In the genomic region with DNA sequence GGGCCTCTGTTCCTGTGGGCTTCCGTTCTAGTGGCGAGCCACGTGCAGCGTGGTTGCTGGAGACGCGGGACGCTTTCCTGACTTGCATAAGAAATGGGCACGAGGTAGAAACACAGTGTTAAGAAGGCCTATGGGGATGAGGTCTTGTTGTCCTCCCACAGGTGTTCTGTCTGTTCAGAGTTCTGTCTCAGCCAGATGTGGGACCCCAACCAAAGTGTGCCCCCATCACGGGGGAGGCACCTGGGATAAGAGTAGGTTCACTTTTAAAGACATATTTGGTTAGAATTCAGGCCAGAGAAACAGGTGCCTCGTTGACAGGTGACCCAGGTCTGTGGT, we compare ENCODE assay signal across 18 cellular contexts.
"Had no signal": no experiment of that assay in that cellular context is flagged by ENCODE, and none has a peak within 500 bp of the region (broad histone marks: within the 10 kb centered on the region; RNA-seq: fewer than 3 reads in every experiment).

No MANE protein-coding gene starts in this region.

- H3K4me3 Mint-ChIP-seq: activated CD4-positive, alpha-beta memory T cell treated with anti-CD3 and anti-CD28 coated beads, Interleukin-2, amount 10 ng/mL, durations not matched to agents 7 days and 5 days; activated naive CD4-positive, alpha-beta T cell treated with anti-CD3 and anti-CD28 coated beads, Interleukin-2, amount 10 ng/mL, durations not matched to agents 7 days and 5 days; nephron had no signal

- ATAC-seq: left lobe of liver, psoas muscle, right lobe of liver, upper lobe of right lung had no signal

- H3K27me3 ChIP-seq: right lobe of liver, suprapubic skin, upper lobe of right lung had no signal

- FAIRE-seq: endometrium, islet of Langerhans had no signal

- H3K4me3 ChIP-seq: dorsolateral prefrontal cortex, esophagus squamous epithelium, psoas muscle, right lobe of liver, spleen, suprapubic skin, upper lobe of right lung had no signal

- H3K4me1 ChIP-seq: right lobe of liver had no signal

- H3K36me3 Mint-ChIP-seq: activated naive CD4-positive, alpha-beta T cell treated with anti-CD3 and anti-CD28 coated beads, Interleukin-2, amount 10 ng/mL, durations not matched to agents 7 days and 5 days had no signal

- H3K36me3 ChIP-seq: esophagus squamous epithelium, right lobe of liver, spleen, suprapubic skin, upper lobe of right lung had no signal

- H3K4me1 Mint-ChIP-seq: activated naive CD4-positive, alpha-beta T cell treated with anti-CD3 and anti-CD28 coated beads, Interleukin-2, amount 10 ng/mL, durations not matched to agents 7 days and 5 days had no signal

- DNase-seq: activated CD4-positive, alpha-beta memory T cell treated with anti-CD3 and anti-CD28 coated beads, Interleukin-2, amount 10 ng/mL, durations not matched to agents 7 days and 5 days; activated CD4-positive, alpha-beta T cell treated with anti-CD3 and anti-CD28 coated beads for 36 hours; activated CD8-positive, alpha-beta memory T cell treated with anti-CD3 and anti-CD28 coated beads, Interleukin-2, amount 50 U/mL, for 4 hours; activated naive CD4-positive, alpha-beta T cell treated with anti-CD3 and anti-CD28 coated beads, Interleukin-2, amount 10 ng/mL, durations not matched to agents 7 days and 5 days; dorsolateral prefrontal cortex; esophagus squamous epithelium; foreskin fibroblast; psoas muscle; right lobe of liver; spleen; stimulated activated CD4-positive, alpha-beta T cell treated with anti-CD3 and anti-CD28 coated beads, Interleukin-1b, Interleukin-23, amount 100 ng/mL, for 48 hours; stimulated activated naive CD4-positive, alpha-beta T cell; upper lobe of right lung had no signal

- H3K27ac ChIP-seq: dorsolateral prefrontal cortex, esophagus squamous epithelium, psoas muscle, right lobe of liver, spleen, suprapubic skin, upper lobe of right lung had no signal

- H3K9me3 Mint-ChIP-seq: activated CD4-positive, alpha-beta memory T cell treated with anti-CD3 and anti-CD28 coated beads, Interleukin-2, amount 10 ng/mL, durations not matched to agents 7 days and 5 days; activated naive CD4-positive, alpha-beta T cell treated with anti-CD3 and anti-CD28 coated beads, Interleukin-2, amount 10 ng/mL, durations not matched to agents 7 days and 5 days had no signal

- H3K9me3 ChIP-seq: esophagus squamous epithelium, psoas muscle, right lobe of liver, spleen, suprapubic skin, upper lobe of right lung had no signal
